10 cellular contexts compared by ENCODE assay signal in the genomic region with DNA sequence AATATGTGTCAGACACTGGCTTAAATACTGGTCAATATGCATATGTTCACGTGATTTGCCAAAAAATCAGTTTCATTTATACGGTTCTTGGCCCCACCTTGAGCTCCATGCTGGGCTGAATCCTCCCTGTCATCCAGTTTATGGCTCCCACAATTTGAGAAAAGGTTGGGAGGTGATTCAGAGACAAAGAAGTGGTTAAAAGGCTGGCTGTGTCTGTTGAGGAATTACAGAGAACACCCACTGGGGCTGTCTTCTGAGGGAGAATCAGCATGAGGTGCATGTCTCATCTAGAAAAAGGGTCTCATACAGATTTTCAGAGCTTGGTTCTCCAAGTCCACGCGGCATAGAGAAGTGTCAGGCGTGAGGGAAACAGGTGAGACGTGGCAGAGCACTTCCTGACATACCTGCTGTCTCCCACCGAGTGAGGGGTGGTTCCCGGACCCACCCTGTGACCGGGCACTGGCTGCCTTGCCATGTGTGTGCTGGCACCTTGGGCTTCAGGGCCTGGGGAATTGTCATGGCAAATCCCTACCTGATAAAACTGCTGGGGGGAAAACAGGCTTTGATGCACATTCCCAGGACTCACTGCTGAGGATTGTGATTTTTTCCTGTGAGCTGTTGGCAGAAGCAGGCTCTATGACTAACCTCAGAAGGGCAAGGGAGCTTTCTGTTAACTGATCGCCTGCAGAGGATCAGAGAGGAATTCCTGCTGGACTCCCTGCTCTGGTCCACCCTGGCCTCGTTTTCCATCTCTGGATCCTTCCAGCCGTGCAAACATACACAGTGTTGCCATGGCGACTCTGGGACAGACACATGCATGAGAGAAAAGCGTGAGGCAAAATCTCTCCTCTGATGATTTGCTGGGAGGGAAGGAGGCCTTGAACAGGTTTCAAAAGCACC.
DNase-seq lines count a peak whose midpoint lies in the region; ATAC-seq and TF ChIP-seq lines count a peak whose summit lies in the region.
"Had no signal": no experiment of that assay in that cellular context is flagged by ENCODE, and none has a peak within 500 bp of the region (broad histone marks: within the 10 kb centered on the region; RNA-seq: fewer than 3 reads in every experiment).

No MANE protein-coding gene starts in this region.

- POLR2A ChIA-PET in AG04450 (lab: Yijun Ruan, JAX) = interaction anchor here (0.6 to 1.0 kb wide), 2 partner anchors 19 to 25 kb away, joined by 3 to 4 read pairs; no protein-coding TSS in a partner anchor

- peaks cover 28% of the 10 kb centered on the region for H3K4me1 ChIP-seq in fibroblast of lung (ENCODE audit: control insufficient read depth, extremely low read depth, insufficient read depth, low read length)

- no peaks in the 10 kb centered on the region for H3K36me3 ChIP-seq in fibroblast of lung (ENCODE audit: control insufficient read depth, insufficient read depth, low read length)

- H4K20me1 ChIP-seq in fibroblast of lung (ENCODE audit: control insufficient read depth, extremely low read depth, insufficient read depth, low read length) = no peaks in the 10 kb centered on the region

- no peak for ATAC-seq in HG03439 (IDR thresholded peaks at IDR 0.05; ENCODE audit: unreplicated experiment)

- no peak overlapping the region for H2AFZ ChIP-seq in fibroblast of lung (ENCODE audit: low read length)

- H3K27ac ChIP-seq in AG04450 (ENCODE audit: low read depth, low read length) = peak overlapping the region; percentile 70
- H3K27ac ChIP-seq in fibroblast of lung (ENCODE audit: insufficient read depth, low read length) = peak overlapping the region; percentile 72

- H3K4me3 ChIP-seq in AG04450 (ENCODE audit: low read depth, low read length) (no peak overlapping the region), fibroblast of lung (replicated peaks in 1 of 4; ENCODE audit: control extremely low read depth in 1 of 4, insufficient read depth in 1 of 4, low read depth in 3 of 4, low read length in 4 of 4) (no peak overlapping the region)

- no peaks in the 10 kb centered on the region for H3K27me3 Mint-ChIP-seq in neural crest cell (ENCODE audit: low read depth)

- peaks cover 1% of the 10 kb centered on the region for H3K9me3 Mint-ChIP-seq in neural crest cell

- TF ChIP-seq CTCF in AG04450 (IDR thresholded peaks at IDR 0.05; ENCODE audit: low read depth, low read length) (no peak), fibroblast of lung (conservative IDR thresholded peaks at IDR 0.05 in 1 of 2, IDR thresholded peaks at IDR 0.05 in 1 of 2; ENCODE audit: low read depth in 1 of 2, low read length in 2 of 2) (no peak), neural crest cell (conservative IDR thresholded peaks at IDR 0.05) (no peak)

- DNase-seq in AG04450 (ENCODE audit: low read depth, low spot score) (peak; percentile 84), NCI-H69 (lab: John Stamatoyannopoulos, UW) (peak; percentile 54), fibroblast of lung (ENCODE audit: low read depth in 2 of 2) (peak; percentile 89 to 95), neural crest cell (ENCODE audit: low read depth, low spot score) (peak; percentile 16), globus pallidus (ENCODE audit: low spot score) (no peak), NCI-H187 treated with DMSO at 0.1 percent for 48 hours (lab: John Stamatoyannopoulos, UW) (no peak)
- no peak for DNase-seq in stimulated activated CD4-positive, alpha-beta T cell treated with anti-CD3 and anti-CD28 coated beads, Interleukin-12 subunit alpha, Interleukin-12 subunit beta, amount 100 ng/mL, for 4 hours
- DNase-seq: naive B cell had no signal

- no peak overlapping the region for H3K27ac Mint-ChIP-seq in neural crest cell (ENCODE audit: unreplicated experiment)
- H3K27ac Mint-ChIP-seq: activated naive CD8-positive, alpha-beta T cell; naive B cell had no signal

- H3K27me3 ChIP-seq in AG04450 (ENCODE audit: control insufficient read depth, insufficient read depth, low read length) (no peaks in the 10 kb centered on the region), fibroblast of lung (ENCODE audit: control insufficient read depth, insufficient read depth, low read length) (no peaks in the 10 kb centered on the region)

- H3K9me3 ChIP-seq in AG04450 (ENCODE audit: control insufficient read depth, insufficient read depth, low read length) = no peaks in the 10 kb centered on the region
- no peaks in the 10 kb centered on the region for H3K9me3 ChIP-seq in fibroblast of lung (ENCODE audit: control insufficient read depth, insufficient read depth, low read depth, low read length)

- peak overlapping the region; percentile 47 for H3K9ac ChIP-seq in fibroblast of lung (ENCODE audit: insufficient read depth, low read length)

- no peak overlapping the region for H3K4me3 Mint-ChIP-seq in neural crest cell
- H3K4me3 Mint-ChIP-seq: activated naive CD8-positive, alpha-beta T cell; naive B cell had no signal

- peaks cover 3% of the 10 kb centered on the region for H3K36me3 Mint-ChIP-seq in neural crest cell (ENCODE audit: low read depth)
- H3K36me3 Mint-ChIP-seq: activated naive CD8-positive, alpha-beta T cell; naive B cell had no signal

- CTCF ChIA-PET in AG04450 (lab: Charles Lee) = interaction anchor here (1.0 kb wide), 1 partner anchor 18 kb away, joined by 3 read pairs; no protein-coding TSS in a partner anchor

- H3K4me2 ChIP-seq in fibroblast of lung (ENCODE audit: extremely low read depth, insufficient read depth, low read length) = no peak overlapping the region

- no peaks in the 10 kb centered on the region for H3K79me2 ChIP-seq in fibroblast of lung (ENCODE audit: control insufficient read depth, insufficient read depth, low read length)

- peaks cover 27% of the 10 kb centered on the region for H3K4me1 Mint-ChIP-seq in neural crest cell
- H3K4me1 Mint-ChIP-seq: naive B cell had no signal

Comparison
In these comparisons a context has a peak if more than half of its experiments do, and no peak if none do; other contexts are left out.
1. DNase-seq: peak in AG04450 (single experiment), NCI-H69 (single experiment), fibroblast of lung (2 of 2) and neural crest cell (single experiment); none in globus pallidus (single experiment), NCI-H187 treated with DMSO at 0.1 percent for 48 hours (single experiment) and stimulated activated CD4-positive, alpha-beta T cell treated with anti-CD3 and anti-CD28 coated beads, Interleukin-12 subunit alpha, Interleukin-12 subunit beta, amount 100 ng/mL, for 4 hours (single experiment).